ENCODE assay signal across 1 cellular context in the genomic region with DNA sequence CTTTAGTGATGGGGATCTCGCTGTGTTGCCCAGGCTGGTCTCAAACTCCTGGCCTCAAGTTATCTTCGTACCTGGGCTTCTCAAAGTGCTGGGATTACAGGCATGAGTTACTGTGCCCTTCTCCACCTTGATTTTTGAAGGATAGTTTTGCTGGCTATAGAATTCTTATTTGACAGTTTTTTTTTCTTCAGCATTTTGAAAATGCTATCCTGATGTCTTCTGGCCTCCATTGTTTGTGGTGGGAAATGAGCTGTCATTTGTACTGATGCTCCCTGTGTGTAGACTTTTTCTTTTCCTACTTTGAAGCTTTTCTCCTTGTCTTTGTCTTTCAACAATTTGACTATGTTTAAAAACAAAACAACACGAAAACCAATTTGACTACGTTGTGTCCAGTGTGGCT.
TF ChIP-seq lines count a peak whose summit lies in the region.

No MANE protein-coding gene starts in this region.

TF ChIP-seq in K562, 482 proteins besides CTCF, POLR2A, EP300 and RAD21:
- TF ChIP-seq SMAD4 (CRISPR knock-in tag; conservative IDR thresholded peaks at IDR 0.05), result no peak
- no peak for TF ChIP-seq GABPB2 (CRISPR knock-in tag; conservative IDR thresholded peaks at IDR 0.05)
- TF ChIP-seq TRIM24 (IDR thresholded peaks at IDR 0.05), result no peak
- TF ChIP-seq ZFP1 (CRISPR knock-in tag; IDR thresholded peaks at IDR 0.05), result 0 out of 2 replicates have a peak, but pooled peaks have one; percentile 63
- no peak for TF ChIP-seq ZNF75A (CRISPR knock-in tag; IDR thresholded peaks at IDR 0.05)
- no peak for TF ChIP-seq ELF4 (CRISPR knock-in tag; IDR thresholded peaks at IDR 0.05)
- TF ChIP-seq PTRF (tag; IDR thresholded peaks at IDR 0.05), result no peak
